10 cellular contexts compared by ENCODE assay signal in genomic region chr1:103529746-103530145, GRCh38. TPM values are rescaled to one million over a fixed set of nuclear protein-coding genes. Genes with fewer than 3 reads are reported as not detected.
DNase-seq lines count a peak whose midpoint lies in the region; TF ChIP-seq lines count a peak whose summit lies in the region.
"Had no signal": no experiment of that assay in that cellular context is flagged by ENCODE, and none has a peak within 500 bp of the region (broad histone marks: within the 10 kb centered on the region; RNA-seq: fewer than 3 reads in every experiment).

No MANE protein-coding gene starts in this region.

- peaks cover 20% of the 10 kb centered on the region for H3K36me3 Mint-ChIP-seq in chondrocyte (ENCODE audit: low read depth)

- no peak for TF ChIP-seq CTCF in chondrocyte (IDR thresholded peaks at IDR 0.05)

- H3K27me3 Mint-ChIP-seq in chondrocyte (ENCODE audit: low read depth): no peaks in the 10 kb centered on the region

- no peak overlapping the region for H3K4me3 Mint-ChIP-seq in chondrocyte (ENCODE audit: unreplicated experiment)

- no peak overlapping the region for H3K27ac Mint-ChIP-seq in chondrocyte (ENCODE audit: unreplicated experiment)
- H3K27ac Mint-ChIP-seq: brain had no signal

- H3K9me3 Mint-ChIP-seq in chondrocyte (ENCODE audit: low read depth): no peaks in the 10 kb centered on the region

- H3K4me1 Mint-ChIP-seq in chondrocyte (ENCODE audit: low read depth): peaks cover 43% of the 10 kb centered on the region

- DNase-seq in HCEC 1CT (peak; percentile 71), chondrocyte (ENCODE audit: low spot score) (peak; percentile 61), DMS 273 treated with DMSO at 0.1 percent for 48 hours (lab: John Stamatoyannopoulos, UW) (no peak), hypothalamus (lab: John Stamatoyannopoulos, UW) (no peak), NCI-H1092 treated with DMSO at 0.1 percent for 48 hours (lab: John Stamatoyannopoulos, UW) (no peak), Ammon's horn (ENCODE audit: low spot score) (no peak)
- DNase-seq in activated CD4-positive, alpha-beta T cell treated with anti-CD3 and anti-CD28 coated beads, Interleukin-2, amount 50 U/mL, for 24 hours (ENCODE audit: low read depth in 1 of 2, low spot score in 1 of 2): peak; percentile 29 to 58
- peak; percentile 76 for DNase-seq in stimulated activated CD4-positive, alpha-beta T cell treated with anti-CD3 and anti-CD28 coated beads, Interleukin-4, amount 100 ng/mL, for 24 hours
- DNase-seq: NCI-H446 treated with DMSO at 0.1 percent for 48 hours had no signal

RNA-seq across cellular contexts. Expression of gene RNPC3, which starts 4.2 kb away (rescaled TPM):
- total RNA-seq in chondrocyte: 9.9 to 17.6 TPM (median 10.6 TPM) in 3 replicates

RNA-seq across cellular contexts. Expression of gene AMY2B, which starts 41.6 kb away (rescaled TPM):
- 2.4 to 8.8 TPM (median 2.6 TPM) in 3 replicates for total RNA-seq in chondrocyte

Comparison
In these comparisons a context has a peak if more than half of its experiments do, and no peak if none do; other contexts are left out.
1. DNase-seq: peak in HCEC 1CT (single experiment), activated CD4-positive, alpha-beta T cell treated with anti-CD3 and anti-CD28 coated beads, Interleukin-2, amount 50 U/mL, for 24 hours (2 of 2), chondrocyte (single experiment) and stimulated activated CD4-positive, alpha-beta T cell treated with anti-CD3 and anti-CD28 coated beads, Interleukin-4, amount 100 ng/mL, for 24 hours (single experiment); none in DMS 273 treated with DMSO at 0.1 percent for 48 hours (single experiment), hypothalamus (0 of 51), NCI-H1092 treated with DMSO at 0.1 percent for 48 hours (single experiment) and Ammon's horn (single experiment).